In genomic region chr10:84214612-84215235, GRCh38 we compare ENCODE assay signal across 9 cellular contexts. TPM values are rescaled to one million over a fixed set of nuclear protein-coding genes. Genes with fewer than 3 reads are reported as not detected.
DNase-seq lines count a peak whose midpoint lies in the region; ATAC-seq and TF ChIP-seq lines count a peak whose summit lies in the region.
"Had no signal": no experiment of that assay in that cellular context is flagged by ENCODE, and none has a peak within 500 bp of the region (broad histone marks: within the 10 kb centered on the region; RNA-seq: fewer than 3 reads in every experiment).

No MANE protein-coding gene starts in this region.

- H3K36me3 Mint-ChIP-seq in CD4-positive, alpha-beta T cell (ENCODE audit: low read depth) = no peaks in the 10 kb centered on the region
- no peaks in the 10 kb centered on the region for H3K36me3 Mint-ChIP-seq in endodermal cell (ENCODE audit: low read depth)

- no peak overlapping the region for H3K9ac ChIP-seq in endodermal cell (ENCODE audit: extremely low read depth, low read length, poor library complexity, severe bottlenecking)

- POLR2A ChIA-PET in CD4-positive, alpha-beta T cell (lab: Charles Lee) = no interaction called here

- peak; percentile 75 for ATAC-seq in CD4-positive, alpha-beta T cell (ENCODE audit: poor library complexity)
- peak; percentile 91 for ATAC-seq in GM18907 (IDR thresholded peaks at IDR 0.05; ENCODE audit: unreplicated experiment)
- peak; percentile 87 for ATAC-seq in HG03045 (IDR thresholded peaks at IDR 0.05; ENCODE audit: unreplicated experiment)
- no peak for ATAC-seq in HG03196 (IDR thresholded peaks at IDR 0.05; ENCODE audit: unreplicated experiment)

- H3K4me1 ChIP-seq in Peyer's patch = no peaks in the 10 kb centered on the region
- no peaks in the 10 kb centered on the region for H3K4me1 ChIP-seq in endodermal cell (ENCODE audit: control insufficient read depth, insufficient read depth, low read length)

- CTCF ChIA-PET in CD4-positive, alpha-beta T cell (lab: Charles Lee) = no interaction called here

- 71 to 90% methylated on average over 9 to 12 of the region's 12 CpGs for WGBS in endodermal cell (ENCODE audit: insufficient coverage in 1 of 2, insufficient read length in 1 of 2), 2 experiments

- H3K27me3 ChIP-seq in CD4-positive, alpha-beta T cell (ENCODE audit: control insufficient read depth, insufficient read depth, low read length) = no peaks in the 10 kb centered on the region
- H3K27me3 ChIP-seq in Peyer's patch (no peaks in the 10 kb centered on the region), endodermal cell (ENCODE audit: control insufficient read depth, insufficient read depth, low read length, poor library complexity, severe bottlenecking) (no peaks in the 10 kb centered on the region)

- H3K9me3 ChIP-seq in CD4-positive, alpha-beta T cell (ENCODE audit: control insufficient read depth, low read length) = no peaks in the 10 kb centered on the region
- no peaks in the 10 kb centered on the region for H3K9me3 ChIP-seq in Peyer's patch
- no peaks in the 10 kb centered on the region for H3K9me3 ChIP-seq in endodermal cell (ENCODE audit: control insufficient read depth, low read length)

- H3K27me3 Mint-ChIP-seq in CD4-positive, alpha-beta T cell = peaks cover 6% of the 10 kb centered on the region
- no peaks in the 10 kb centered on the region for H3K27me3 Mint-ChIP-seq in endodermal cell (ENCODE audit: insufficient read depth)

- DNase-seq in CD4-positive, alpha-beta T cell = peak in 3 of 10 experiments; percentile 7 to 9 (median 7)
- no peak for DNase-seq in Peyer's patch
- DNase-seq in endodermal cell = peak; percentile 91
- DNase-seq in posterior vena cava (ENCODE audit: low spot score) = peak; percentile 56
- DNase-seq in NCI-H345 treated with DMSO at 0.1 percent for 48 hours (lab: John Stamatoyannopoulos, UW; ENCODE audit: unreplicated experiment) = no peak

- H3K4me3 ChIP-seq in Peyer's patch (no peak overlapping the region), endodermal cell (ENCODE audit: low read length) (no peak overlapping the region)

- intact Hi-C loops in CD4-positive, alpha-beta T cell (cut with DNase I, micrococcal nuclease) = no loop called here
- intact Hi-C loops in posterior vena cava (cut with DNase I) = no loop called here

- peak; percentile 23 for TF ChIP-seq CTCF in CD4-positive, alpha-beta T cell (IDR thresholded peaks at IDR 0.05)
- TF ChIP-seq CTCF in Peyer's patch (IDR thresholded peaks at IDR 0.05) (peak in 4 of 6 experiments; percentile 16 to 56 (median 40)), endodermal cell (conservative IDR thresholded peaks at IDR 0.05) (peak; percentile 78)

- H3K9me3 Mint-ChIP-seq in CD4-positive, alpha-beta T cell = no peaks in the 10 kb centered on the region
- no peaks in the 10 kb centered on the region for H3K9me3 Mint-ChIP-seq in endodermal cell

- no peak overlapping the region for H3K4me3 Mint-ChIP-seq in CD4-positive, alpha-beta T cell
- H3K4me3 Mint-ChIP-seq in endodermal cell = no peak overlapping the region

- TF ChIP-seq POLR2A in Peyer's patch (IDR thresholded peaks at IDR 0.05) = no peak

- no peak overlapping the region for H3K27ac Mint-ChIP-seq in CD4-positive, alpha-beta T cell
- no peak overlapping the region for H3K27ac Mint-ChIP-seq in endodermal cell

- H3K27ac ChIP-seq in CD4-positive, alpha-beta T cell (ENCODE audit: low read depth, low read length) = no peak overlapping the region
- no peak overlapping the region for H3K27ac ChIP-seq in Peyer's patch
- H3K27ac ChIP-seq in endodermal cell (ENCODE audit: low read depth, low read length) = no peak overlapping the region

- H3K36me3 ChIP-seq in Peyer's patch (peaks cover 0 to 6% (median 0%) of the 10 kb centered on the region in 3 donors), endodermal cell (ENCODE audit: control insufficient read depth, insufficient read depth, low read length) (no peaks in the 10 kb centered on the region)

- no peaks in the 10 kb centered on the region for H3K4me1 Mint-ChIP-seq in CD4-positive, alpha-beta T cell (ENCODE audit: low read depth)
- H3K4me1 Mint-ChIP-seq in endodermal cell = no peaks in the 10 kb centered on the region

RNA-seq across cellular contexts. Expression of gene LRIT2, which starts 10.6 kb away (rescaled TPM):
- not detected for total RNA-seq in CD4-positive, alpha-beta T cell
- total RNA-seq in Peyer's patch = not detected
- total RNA-seq in endodermal cell = not detected
- not detected for polyA plus RNA-seq in endodermal cell (2013, experiment 1 of 2)
- polyA plus RNA-seq in endodermal cell (2013, experiment 2 of 2) = not detected
- total RNA-seq in posterior vena cava = not detected
- total RNA-seq: NCI-H460 had no signal

RNA-seq across cellular contexts. Expression of gene CDHR1, which starts 20.4 kb away (rescaled TPM):
- total RNA-seq in CD4-positive, alpha-beta T cell = under 1 TPM; 0.74 to 0.92 TPM
- total RNA-seq in Peyer's patch (10 to 100 TPM; 22.6 to 87.0 (median 59.9) TPM), endodermal cell (1 to 10 TPM in 1 of 2 donors, under 1 TPM in 1; 0.77 to 4.1 TPM), posterior vena cava (under 1 TPM; 0.14 to 0.28 TPM)
- polyA plus RNA-seq in endodermal cell (2013, experiment 1 of 2) = 1.7 TPM
- polyA plus RNA-seq in endodermal cell (2013, experiment 2 of 2) = 1.8 TPM

RNA-seq across cellular contexts. Expression of gene LRIT1, which starts 26.6 kb away (rescaled TPM):
- not detected for total RNA-seq in CD4-positive, alpha-beta T cell
- not detected for total RNA-seq in Peyer's patch
- under 1 TPM in 1 of 2 donors, not detected in 1; 0.11 TPM for total RNA-seq in endodermal cell
- not detected for polyA plus RNA-seq in endodermal cell (2013, experiment 1 of 2)
- not detected for polyA plus RNA-seq in endodermal cell (2013, experiment 2 of 2)
- not detected for total RNA-seq in posterior vena cava
- total RNA-seq: NCI-H460 had no signal

RNA-seq across cellular contexts. Expression of gene RGR, which starts 30.1 kb away (rescaled TPM):
- total RNA-seq in CD4-positive, alpha-beta T cell = not detected
- total RNA-seq in Peyer's patch = 1 to 10 TPM in 1 of 4 donors, not detected in 3; 4.0 TPM
- total RNA-seq in endodermal cell = not detected
- polyA plus RNA-seq in endodermal cell (2013, experiment 1 of 2) = 0.46 TPM
- polyA plus RNA-seq in endodermal cell (2013, experiment 2 of 2) = not detected
- total RNA-seq in posterior vena cava = under 1 TPM in 1 of 2 donors, not detected in 1; 0.38 TPM
- total RNA-seq: NCI-H460 had no signal

RNA-seq across cellular contexts. Expression of gene GPR15LG, which starts 41.1 kb away (rescaled TPM):
- not detected for total RNA-seq in CD4-positive, alpha-beta T cell
- total RNA-seq in Peyer's patch (10 to 100 TPM; 23.1 to 83.2 (median 52.2) TPM), endodermal cell (not detected), posterior vena cava (not detected)
- not detected for polyA plus RNA-seq in endodermal cell (2013, experiment 1 of 2)
- polyA plus RNA-seq in endodermal cell (2013, experiment 2 of 2) = not detected
- total RNA-seq: NCI-H460 had no signal

Comparison
In these comparisons a context has a peak if more than half of its experiments do, and no peak if none do; other contexts are left out.
1. DNase-seq: peak in endodermal cell (single experiment) and posterior vena cava (single experiment); none in Peyer's patch (0 of 3) and NCI-H345 treated with DMSO at 0.1 percent for 48 hours (single experiment).
2. CTCF ChIP-seq: peak in every context shown above with its lines; median percentile 78 in endodermal cell; 40 in Peyer's patch; 23 in CD4-positive, alpha-beta T cell.
3. RNA of gene CDHR1, which starts 20.4 kb away (total RNA-seq): 22.6 to 87.0 TPM in Peyer's patch; 0.77 to 4.1 TPM in endodermal cell, 0.74 to 0.92 TPM in CD4-positive, alpha-beta T cell and 0.14 to 0.28 TPM in posterior vena cava; every median in the first group is over 4 times any median in the second.